Comparison of ENCODE assay signal across 27 cellular contexts in the genomic region with DNA sequence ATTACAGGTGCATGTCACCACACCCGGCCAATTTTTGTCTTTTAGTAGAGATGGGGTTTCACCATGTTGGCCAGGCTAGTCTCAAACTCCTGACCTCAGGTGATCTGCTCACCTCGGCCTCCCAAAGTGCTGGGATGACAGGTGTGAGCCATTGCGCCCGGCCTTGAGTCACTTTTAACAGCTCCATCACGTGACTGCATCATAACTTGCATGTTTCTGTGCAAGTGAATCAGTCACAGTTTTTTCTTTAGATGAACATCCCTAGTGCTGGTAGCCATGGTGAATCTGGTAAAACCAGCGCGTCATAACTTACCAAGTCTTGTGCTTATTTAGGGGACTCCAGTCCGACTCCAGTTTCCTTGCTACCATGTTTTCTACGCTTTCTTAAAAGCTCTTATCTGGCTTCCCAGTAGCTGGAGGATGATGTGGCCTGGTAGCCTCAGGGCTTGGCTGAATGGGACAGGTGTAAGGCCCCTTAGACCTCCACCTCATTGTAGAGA. TPM values are rescaled to one million over a fixed set of nuclear protein-coding genes. Genes with fewer than 3 reads are reported as not detected.
"Had no signal": no experiment of that assay in that cellular context is flagged by ENCODE, and none has a peak within 500 bp of the region (broad histone marks: within the 10 kb centered on the region; RNA-seq: fewer than 3 reads in every experiment).

No MANE protein-coding gene starts in this region.

- H3K9me3 ChIP-seq: stomach, suprapubic skin, testis, thoracic aorta, thyroid gland, tibial artery, tibial nerve, transverse colon, upper lobe of left lung, upper lobe of right lung, uterus, vagina had no signal

- ATAC-seq: stimulated activated effector memory CD8-positive, alpha-beta T cell treated with anti-CD3 and anti-CD28 coated beads, Interleukin-12 subunit alpha, Interleukin-12 subunit beta, amount 100 ng/mL, for 72 hours; stimulated activated memory B cell treated with anti-CD40 and anti-IgM and Interleukin-4, amounts not matched to agents 10 μg/mL and 1 μg/mL and 100 μg/mL, for 72 hours; stimulated activated naive B cell treated with anti-CD40 and anti-IgM and Interleukin-4, amounts not matched to agents 10 μg/mL and 1 μg/mL and 100 μg/mL, for 72 hours; stimulated activated naive CD8-positive, alpha-beta T cell treated with anti-CD3 and anti-CD28 coated beads, Interleukin-15, amount 100 ng/mL, for 72 hours; stimulated activated naive CD8-positive, alpha-beta T cell treated with anti-CD3 and anti-CD28 coated beads, Interleukin-15, Interleukin-2, amounts not matched to agents 100 U/mL and 50 U/mL, for 24 hours; upper lobe of right lung had no signal

- FAIRE-seq: urothelium cell line had no signal

- H3K27ac ChIP-seq: stomach, suprapubic skin, testis, thoracic aorta, thyroid gland, tibial artery, tibial nerve, transverse colon, upper lobe of left lung, upper lobe of right lung, uterus, vagina had no signal

- H3K36me3 ChIP-seq: stomach, suprapubic skin, thoracic aorta, thyroid gland, tibial artery, tibial nerve, transverse colon, upper lobe of left lung, upper lobe of right lung, uterus, vagina had no signal

- H3K27me3 ChIP-seq: stomach, suprapubic skin, testis, thyroid gland, tibial artery, tibial nerve, transverse colon, upper lobe of left lung, upper lobe of right lung, uterus, vagina had no signal

- H3K4me1 ChIP-seq: thyroid gland, upper lobe of left lung, upper lobe of right lung, vagina had no signal

- H3K4me3 ChIP-seq: stomach, suprapubic skin, testis, thoracic aorta, thyroid gland, tibial artery, tibial nerve, transverse colon, upper lobe of left lung, upper lobe of right lung, uterus, vagina had no signal

- DNase-seq: stimulated activated CD4-positive, alpha-beta T cell treated with anti-CD3 and anti-CD28 coated beads, Interleukin-2, amount 100 ng/mL, for 48 hours; stimulated activated CD4-positive, alpha-beta T cell treated with anti-CD3 and anti-CD28 coated beads, Interleukin-4, amount 100 ng/mL, for 1 hour; stimulated activated CD4-positive, alpha-beta T cell treated with anti-CD3 and anti-CD28 coated beads, Interleukin-4, amount 100 ng/mL, for 24 hours; stimulated activated CD4-positive, alpha-beta T cell treated with anti-CD3 and anti-CD28 coated beads, Interleukin-4, amount 100 ng/mL, for 4 hours; stimulated activated CD8-positive, alpha-beta memory T cell treated with anti-CD3 and anti-CD28 coated beads, Interleukin-4, amount 100 ng/mL, for 48 hours; stimulated activated naive B cell treated with anti-CD40 and anti-IgM and Interleukin-4, amounts not matched to agents 10 μg/mL and 1 μg/mL and 100 μg/mL, for 72 hours; stimulated activated naive CD4-positive, alpha-beta T cell; stimulated activated naive CD4-positive, alpha-beta T cell treated with Interleukin-2 at 50 U/mL for 16 hours; stimulated activated naive CD8-positive, alpha-beta T cell treated with anti-CD3 and anti-CD28 coated beads, Interleukin-15, amount 100 ng/mL, for 72 hours; stimulated activated naive CD8-positive, alpha-beta T cell treated with anti-CD3 and anti-CD28 coated beads, Interleukin-15, Interleukin-2, amounts not matched to agents 100 U/mL and 50 U/mL, for 24 hours; stomach; substantia nigra; testis; thyroid gland; tibial artery; transverse colon; upper lobe of left lung; upper lobe of right lung; uterus had no signal

RNA-seq across cellular contexts. Expression of gene PCARE, which starts 33.1 kb away (rescaled TPM):
- total RNA-seq: thoracic aorta, ureter, uterus, vagina had no signal
